Comparison of ENCODE assay signal across 21 cellular contexts in genomic region chr11:38456371-38456770, GRCh38.
"Had no signal": no experiment of that assay in that cellular context is flagged by ENCODE, and none has a peak within 500 bp of the region (broad histone marks: within the 10 kb centered on the region; RNA-seq: fewer than 3 reads in every experiment).

No MANE protein-coding gene starts in this region.

- H3K4me3 Mint-ChIP-seq: dendritic cell treated with granulocyte-macrophage colony-stimulating factor and Interleukin-4, amounts not matched to agents 40 ng/mL and 50 ng/mL, for 4 days; effector memory CD8-positive, alpha-beta T cell; naive thymus-derived CD4-positive, alpha-beta T cell; stimulated activated naive B cell treated with anti-CD40 and anti-IgM and Interleukin-4, amounts not matched to agents 10 μg/mL and 1 μg/mL and 100 μg/mL, for 72 hours; stimulated activated naive CD8-positive, alpha-beta T cell treated with anti-CD3 and anti-CD28 coated beads, Interleukin-15, amount 100 ng/mL, for 72 hours had no signal

- H3K27me3 ChIP-seq: esophagus squamous epithelium, gastroesophageal sphincter, hepatocyte, neutrophil, spleen, testis, tibial nerve, upper lobe of right lung, vagina had no signal

- ATAC-seq: effector memory CD8-positive, alpha-beta T cell; gastroesophageal sphincter; left colon; left ventricle myocardium superior; naive thymus-derived CD4-positive, alpha-beta T cell; sciatic nerve; stimulated activated naive B cell treated with anti-CD40 and anti-IgM and Interleukin-4, amounts not matched to agents 10 μg/mL and 1 μg/mL and 100 μg/mL, for 72 hours; stimulated activated naive CD8-positive, alpha-beta T cell treated with anti-CD3 and anti-CD28 coated beads, Interleukin-15, amount 100 ng/mL, for 72 hours; upper lobe of right lung had no signal

- H3K36me3 Mint-ChIP-seq: naive thymus-derived CD4-positive, alpha-beta T cell; stimulated activated naive B cell treated with anti-CD40 and anti-IgM and Interleukin-4, amounts not matched to agents 10 μg/mL and 1 μg/mL and 100 μg/mL, for 72 hours had no signal

- H2AFZ ChIP-seq: hepatocyte had no signal

- H3K4me1 ChIP-seq: esophagus squamous epithelium, spleen, testis, vagina had no signal

- H3K4me3 ChIP-seq: esophagus squamous epithelium, gastroesophageal sphincter, hepatocyte, spleen, testis, tibial nerve, upper lobe of right lung, vagina had no signal

- H3K9me3 ChIP-seq: esophagus squamous epithelium, gastroesophageal sphincter, neutrophil, testis, tibial nerve, upper lobe of right lung, vagina had no signal

- H3K79me2 ChIP-seq: hepatocyte had no signal

- DNase-seq: effector memory CD8-positive, alpha-beta T cell; esophagus squamous epithelium; kidney; left colon; left ventricle myocardium superior; naive thymus-derived CD4-positive, alpha-beta T cell; spleen; stimulated activated CD4-positive, alpha-beta T cell treated with anti-CD3 and anti-CD28 coated beads, Interleukin-15, amount 100 ng/mL, for 24 hours; stimulated activated CD4-positive, alpha-beta T cell treated with anti-CD3 and anti-CD28 coated beads, Interleukin-2, amount 100 ng/mL, for 24 hours; stimulated activated CD4-positive, alpha-beta T cell treated with anti-CD3 and anti-CD28 coated beads, Interleukin-4, amount 100 ng/mL, for 4 hours; stimulated activated naive B cell treated with anti-CD40 and anti-IgM and Interleukin-4, amounts not matched to agents 10 μg/mL and 1 μg/mL and 100 μg/mL, for 72 hours; stimulated activated naive CD8-positive, alpha-beta T cell treated with anti-CD3 and anti-CD28 coated beads, Interleukin-15, amount 100 ng/mL, for 72 hours; testis; upper lobe of right lung had no signal

- H3K4me2 ChIP-seq: hepatocyte had no signal

- H3K27me3 Mint-ChIP-seq: dendritic cell treated with granulocyte-macrophage colony-stimulating factor and Interleukin-4, amounts not matched to agents 40 ng/mL and 50 ng/mL, for 4 days; effector memory CD8-positive, alpha-beta T cell; naive thymus-derived CD4-positive, alpha-beta T cell; stimulated activated naive B cell treated with anti-CD40 and anti-IgM and Interleukin-4, amounts not matched to agents 10 μg/mL and 1 μg/mL and 100 μg/mL, for 72 hours; stimulated activated naive CD8-positive, alpha-beta T cell treated with anti-CD3 and anti-CD28 coated beads, Interleukin-15, amount 100 ng/mL, for 72 hours had no signal

- H3K27ac Mint-ChIP-seq: dendritic cell treated with granulocyte-macrophage colony-stimulating factor and Interleukin-4, amounts not matched to agents 40 ng/mL and 50 ng/mL, for 4 days; effector memory CD8-positive, alpha-beta T cell; naive thymus-derived CD4-positive, alpha-beta T cell; stimulated activated naive B cell treated with anti-CD40 and anti-IgM and Interleukin-4, amounts not matched to agents 10 μg/mL and 1 μg/mL and 100 μg/mL, for 72 hours; stimulated activated naive CD8-positive, alpha-beta T cell treated with anti-CD3 and anti-CD28 coated beads, Interleukin-15, amount 100 ng/mL, for 72 hours had no signal

- H3K4me1 Mint-ChIP-seq: naive thymus-derived CD4-positive, alpha-beta T cell; stimulated activated naive B cell treated with anti-CD40 and anti-IgM and Interleukin-4, amounts not matched to agents 10 μg/mL and 1 μg/mL and 100 μg/mL, for 72 hours; stimulated activated naive CD8-positive, alpha-beta T cell treated with anti-CD3 and anti-CD28 coated beads, Interleukin-15, amount 100 ng/mL, for 72 hours had no signal

- H3K27ac ChIP-seq: esophagus squamous epithelium, gastroesophageal sphincter, hepatocyte, neutrophil, spleen, testis, tibial nerve, upper lobe of right lung, vagina had no signal

- H3K36me3 ChIP-seq: esophagus squamous epithelium, gastroesophageal sphincter, neutrophil, spleen, tibial nerve, upper lobe of right lung, vagina had no signal

- FAIRE-seq: kidney had no signal
